ENCODE assay signal across 20 cellular contexts in genomic region chr6:168195712-168196111, GRCh38.
"Had no signal": no experiment of that assay in that cellular context is flagged by ENCODE, and none has a peak within 500 bp of the region (broad histone marks: within the 10 kb centered on the region; RNA-seq: fewer than 3 reads in every experiment).

No MANE protein-coding gene starts in this region.

- FAIRE-seq: endothelial cell of umbilical vein had no signal

- ATAC-seq: heart right ventricle; naive thymus-derived CD4-positive, alpha-beta T cell; stimulated activated naive CD8-positive, alpha-beta T cell treated with anti-CD3 and anti-CD28 coated beads, Interleukin-15, Interleukin-2, amounts not matched to agents 100 U/mL and 50 U/mL, for 24 hours had no signal

- H3K27me3 Mint-ChIP-seq: activated CD4-positive, alpha-beta T cell treated with anti-CD3 and anti-CD28 coated beads, Interleukin-2, amount 10 ng/mL, durations not matched to agents 7 days and 5 days; dendritic cell treated with granulocyte-macrophage colony-stimulating factor and Interleukin-4, amounts not matched to agents 40 ng/mL and 50 ng/mL, for 4 days had no signal

- DNase-seq: activated CD4-positive, alpha-beta T cell treated with anti-CD3 and anti-CD28 coated beads, Interleukin-2, amount 10 ng/mL, durations not matched to agents 7 days and 5 days; activated naive CD4-positive, alpha-beta T cell treated with Interleukin-2 at 50 U/mL for 16 hours; activated T-cell treated with anti-CD3 and anti-CD28 coated beads, Interleukin-2, amount 50 U/mL, for 1 hour; anterior cingulate cortex; brain microvascular endothelial cell; effector CD8-positive, alpha-beta T cell; heart right ventricle; mesenchymal stem cell; naive thymus-derived CD4-positive, alpha-beta T cell; retina; stimulated activated naive CD8-positive, alpha-beta T cell treated with anti-CD3 and anti-CD28 coated beads, Interleukin-15, Interleukin-2, amounts not matched to agents 100 U/mL and 50 U/mL, for 24 hours; T-helper 1 cell; T-helper 9 cell had no signal

- H3K36me3 ChIP-seq: brain microvascular endothelial cell, esophagus muscularis mucosa, heart right ventricle, suprapubic skin had no signal

- H3K27ac ChIP-seq: brain microvascular endothelial cell, esophagus muscularis mucosa, heart right ventricle, suprapubic skin had no signal

- H3K4me1 Mint-ChIP-seq: activated CD4-positive, alpha-beta T cell treated with anti-CD3 and anti-CD28 coated beads, Interleukin-2, amount 10 ng/mL, durations not matched to agents 7 days and 5 days; naive thymus-derived CD4-positive, alpha-beta T cell had no signal

- H3K4me3 ChIP-seq: esophagus muscularis mucosa, heart right ventricle, suprapubic skin had no signal

- H3K27me3 ChIP-seq: brain microvascular endothelial cell had no signal

- H3K9me3 ChIP-seq: esophagus muscularis mucosa, heart right ventricle, suprapubic skin had no signal

- H3K4me3 Mint-ChIP-seq: activated CD4-positive, alpha-beta T cell treated with anti-CD3 and anti-CD28 coated beads, Interleukin-2, amount 10 ng/mL, durations not matched to agents 7 days and 5 days; central memory CD8-positive, alpha-beta T cell; dendritic cell treated with granulocyte-macrophage colony-stimulating factor and Interleukin-4, amounts not matched to agents 40 ng/mL and 50 ng/mL, for 4 days; naive thymus-derived CD4-positive, alpha-beta T cell; type B pancreatic cell had no signal

- H3K4me1 ChIP-seq: esophagus muscularis mucosa, heart right ventricle, suprapubic skin had no signal

- H3K9me3 Mint-ChIP-seq: activated CD4-positive, alpha-beta T cell treated with anti-CD3 and anti-CD28 coated beads, Interleukin-2, amount 10 ng/mL, durations not matched to agents 7 days and 5 days; activated T-helper 2 cell treated with anti-CD3 and anti-CD28 coated beads, Interferon-gamma antibody, Interleukin-2, Interleukin-4, amounts not matched to agents 10 μg/mL and 5 μg/mL and 100 μg/mL, durations not matched to agents 14 hours and 24 hours and 36 hours; central memory CD8-positive, alpha-beta T cell; dendritic cell treated with granulocyte-macrophage colony-stimulating factor and Interleukin-4, amounts not matched to agents 40 ng/mL and 50 ng/mL, for 4 days had no signal

- H3K36me3 Mint-ChIP-seq: naive thymus-derived CD4-positive, alpha-beta T cell; type B pancreatic cell had no signal

- H3K27ac Mint-ChIP-seq: activated CD4-positive, alpha-beta T cell treated with anti-CD3 and anti-CD28 coated beads, Interleukin-2, amount 10 ng/mL, durations not matched to agents 7 days and 5 days; activated T-helper 2 cell treated with anti-CD3 and anti-CD28 coated beads, Interferon-gamma antibody, Interleukin-2, Interleukin-4, amounts not matched to agents 10 μg/mL and 5 μg/mL and 100 μg/mL, durations not matched to agents 14 hours and 24 hours and 36 hours; dendritic cell treated with granulocyte-macrophage colony-stimulating factor and Interleukin-4, amounts not matched to agents 40 ng/mL and 50 ng/mL, for 4 days; naive thymus-derived CD4-positive, alpha-beta T cell; type B pancreatic cell had no signal
